In the genomic region with DNA sequence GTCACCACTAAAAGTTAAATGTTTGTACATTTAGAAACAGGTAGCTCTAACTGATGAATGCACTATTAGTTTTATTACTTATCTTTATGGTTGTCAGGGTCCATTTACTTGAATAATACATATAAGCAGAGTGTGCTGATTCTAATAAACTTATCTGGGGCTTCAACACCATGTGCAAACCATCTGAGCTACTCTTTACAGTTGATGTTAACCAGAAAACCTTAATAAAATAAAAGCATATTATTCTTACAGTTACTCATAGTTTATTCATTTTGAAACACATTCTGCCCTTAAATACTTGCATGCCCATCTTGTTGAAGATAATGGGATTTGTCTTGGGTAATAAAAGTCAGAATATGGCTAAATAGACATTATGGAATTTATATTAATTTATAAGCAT, we compare ENCODE assay signal across 23 cellular contexts.
"Had no signal": no experiment of that assay in that cellular context is flagged by ENCODE, and none has a peak within 500 bp of the region (broad histone marks: within the 10 kb centered on the region; RNA-seq: fewer than 3 reads in every experiment).

No MANE protein-coding gene starts in this region.

- ATAC-seq: left lung; naive thymus-derived CD4-positive, alpha-beta T cell; pancreas; right lobe of liver; stimulated activated naive CD8-positive, alpha-beta T cell treated with anti-CD3 and anti-CD28 coated beads, Interleukin-15, amount 100 ng/mL, for 72 hours; upper lobe of right lung had no signal

- DNase-seq: effector memory CD4-positive, alpha-beta T cell; erythroblast; esophagus squamous epithelium; left lung; naive thymus-derived CD4-positive, alpha-beta T cell; nephron progenitor cell; occipital lobe; pancreas; right lobe of liver; small intestine; stimulated activated CD4-positive, alpha-beta T cell treated with anti-CD3 and anti-CD28 coated beads, Interleukin-12 subunit alpha, Interleukin-12 subunit beta, amount 100 ng/mL, for 4 hours; stimulated activated CD4-positive, alpha-beta T cell treated with anti-CD3 and anti-CD28 coated beads, Interleukin-1b, Interleukin-23, amount 100 ng/mL, for 48 hours; stimulated activated CD4-positive, alpha-beta T cell treated with anti-CD3 and anti-CD28 coated beads, Interleukin-4, amount 100 ng/mL, for 1 hour; stimulated activated CD8-positive, alpha-beta memory T cell treated with anti-CD3 and anti-CD28 coated beads, Interleukin-4, amount 100 ng/mL, for 48 hours; stimulated activated naive CD4-positive, alpha-beta T cell; stimulated activated naive CD8-positive, alpha-beta T cell treated with anti-CD3 and anti-CD28 coated beads, Interleukin-15, amount 100 ng/mL, for 72 hours; transverse colon; upper lobe of right lung; uterus had no signal

- H3K27me3 ChIP-seq: esophagus squamous epithelium, left lung, pancreas, right lobe of liver, suprapubic skin, transverse colon, upper lobe of right lung, uterus had no signal

- H3K27ac ChIP-seq: coronary artery, esophagus squamous epithelium, left lung, pancreas, right lobe of liver, suprapubic skin, transverse colon, upper lobe of right lung, uterus had no signal

- H3K36me3 ChIP-seq: esophagus squamous epithelium, left lung, pancreas, right lobe of liver, suprapubic skin, transverse colon, upper lobe of right lung, uterus had no signal

- FAIRE-seq: frontal cortex, keratinocyte, pancreas, small intestine had no signal

- H3K4me1 ChIP-seq: esophagus squamous epithelium, left lung, pancreas, right lobe of liver, suprapubic skin, transverse colon, upper lobe of right lung, uterus had no signal

- H3K4me3 ChIP-seq: coronary artery, esophagus squamous epithelium, left lung, pancreas, right lobe of liver, suprapubic skin, transverse colon, upper lobe of right lung, uterus had no signal

- H3K9me3 ChIP-seq: esophagus squamous epithelium, left lung, pancreas, right lobe of liver, suprapubic skin, transverse colon, upper lobe of right lung, uterus had no signal
